Comparison of ENCODE assay signal across 1 cellular context in the genomic region with DNA sequence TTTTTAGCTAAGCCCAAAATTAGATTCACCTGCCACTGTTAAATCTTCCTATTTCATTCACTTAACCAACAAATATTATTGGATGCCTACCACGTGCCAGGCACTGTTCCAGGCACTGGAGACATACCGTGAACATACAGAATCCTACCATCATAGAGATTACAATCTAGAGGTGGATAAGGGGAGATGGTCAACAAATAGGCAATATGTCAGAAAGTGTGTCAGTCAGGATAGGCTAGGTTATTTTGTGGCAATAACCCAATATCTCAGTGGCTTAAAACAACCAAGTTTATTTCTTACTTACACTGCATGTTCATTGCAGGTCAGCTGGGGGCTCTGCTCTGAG.
TF ChIP-seq lines count a peak whose summit lies in the region.

No MANE protein-coding gene starts in this region.

TF ChIP-seq in H1, 55 proteins besides CTCF, POLR2A, EP300 and RAD21:
- TF ChIP-seq, protein P1, sequence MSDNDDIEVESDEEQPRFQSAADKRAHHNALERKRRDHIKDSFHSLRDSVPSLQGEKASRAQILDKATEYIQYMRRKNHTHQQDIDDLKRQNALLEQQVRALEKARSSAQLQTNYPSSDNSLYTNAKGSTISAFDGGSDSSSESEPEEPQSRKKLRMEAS (IDR thresholded peaks at IDR 0.05) = no peak
- no peak for TF ChIP-seq SIN3A (conservative IDR thresholded peaks at IDR 0.05 in 1 of 2, IDR thresholded peaks at IDR 0.05 in 1 of 2; ENCODE audit: low read depth in 1 of 2, low read length in 2 of 2)
- TF ChIP-seq CBX5 (IDR thresholded peaks at IDR 0.05; ENCODE audit: low read depth, low read length) = no peak
- TF ChIP-seq RFX5 (IDR thresholded peaks at IDR 0.05; ENCODE audit: borderline replicate concordance, low read depth, low read length) = no peak
- no peak for TF ChIP-seq EZH2 (IDR thresholded peaks at IDR 0.05; ENCODE audit: low read depth, low read length, severe bottlenecking)
